ENCODE assay signal across 9 cellular contexts in the genomic region with DNA sequence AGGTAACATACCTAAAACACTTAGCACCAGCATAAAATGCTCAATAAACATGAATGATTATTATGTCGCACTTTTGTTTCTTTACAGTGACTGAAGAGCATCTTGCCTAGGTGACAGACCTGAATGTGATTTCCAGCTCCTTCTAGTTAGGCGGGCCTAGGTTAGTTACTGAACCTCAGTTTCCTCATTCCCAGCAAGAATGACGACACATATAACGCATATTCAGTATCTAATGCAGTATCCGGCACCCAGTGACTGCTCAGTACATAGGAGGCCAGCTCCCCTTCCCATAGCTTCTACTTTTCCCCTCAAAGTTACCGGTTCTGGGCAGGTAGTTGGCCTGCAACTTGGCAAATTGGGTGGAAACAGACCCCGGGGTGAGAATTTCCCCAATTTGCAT. TPM values are rescaled to one million over a fixed set of nuclear protein-coding genes. Genes with fewer than 3 reads are reported as not detected.
DNase-seq lines count a peak whose midpoint lies in the region; ATAC-seq and TF ChIP-seq lines count a peak whose summit lies in the region.
"Had no signal": no experiment of that assay in that cellular context is flagged by ENCODE, and none has a peak within 500 bp of the region (broad histone marks: within the 10 kb centered on the region; RNA-seq: fewer than 3 reads in every experiment).

No MANE protein-coding gene starts in this region.

- WGBS in mesenchymal stem cell, result 40% methylated on average over 7 of the region's 7 CpGs

- H3K23ac ChIP-seq in mesenchymal stem cell (ENCODE audit: low read length in 2 of 2), result no peak overlapping the region

- H3K4me1 ChIP-seq in BE2C (no peaks in the 10 kb centered on the region), HUES48 (ENCODE audit: control insufficient read depth, insufficient read depth, low read length) (peaks cover 5% of the 10 kb centered on the region; the same call in 1 of the 2 replicates), mesenchymal stem cell (ENCODE audit: control insufficient read depth, insufficient read depth, low read depth, low read length) (peaks cover 10% of the 10 kb centered on the region)

- peaks cover 23% of the 10 kb centered on the region for H3K4me1 Mint-ChIP-seq in activated naive CD8-positive, alpha-beta T cell treated with anti-CD3 and anti-CD28 coated beads for 36 hours

- H3K9me3 ChIP-seq in BE2C, result no peaks in the 10 kb centered on the region
- H3K9me3 ChIP-seq in HUES48 (ENCODE audit: control insufficient read depth, insufficient read depth, low read length), result no peaks in the 10 kb centered on the region
- H3K9me3 ChIP-seq in mesenchymal stem cell (ENCODE audit: control insufficient read depth, low read length), result no peaks in the 10 kb centered on the region

- H3K27ac ChIP-seq in HUES48 (ENCODE audit: low read depth, low read length) (peak overlapping the region; percentile 70), mesenchymal stem cell (ENCODE audit: low read length, poor library complexity, severe bottlenecking) (no peak overlapping the region)

- H3K4ac ChIP-seq in mesenchymal stem cell (ENCODE audit: low read depth in 1 of 2, low read length in 2 of 2), result no peak overlapping the region

- H3K14ac ChIP-seq in mesenchymal stem cell (ENCODE audit: low read length in 2 of 2), result no peak overlapping the region

- H3K27me3 Mint-ChIP-seq in activated naive CD8-positive, alpha-beta T cell treated with anti-CD3 and anti-CD28 coated beads for 36 hours, result no peaks in the 10 kb centered on the region

- peak overlapping the region; percentile 90 for H3K4me3 Mint-ChIP-seq in activated naive CD8-positive, alpha-beta T cell treated with anti-CD3 and anti-CD28 coated beads for 36 hours

- H3K18ac ChIP-seq in mesenchymal stem cell (ENCODE audit: low read depth in 1 of 2, low read length in 2 of 2), result no peak overlapping the region

- H2BK5ac ChIP-seq in mesenchymal stem cell (ENCODE audit: low read depth, low read length, poor library complexity, severe bottlenecking), result no peak overlapping the region

- no peak overlapping the region for H4K91ac ChIP-seq in mesenchymal stem cell (ENCODE audit: low read length)

- H2BK120ac ChIP-seq in mesenchymal stem cell (ENCODE audit: low read depth, low read length), result no peak overlapping the region

- peak overlapping the region; percentile 93 for H3K4me2 ChIP-seq in mesenchymal stem cell (ENCODE audit: low read length, poor library complexity, severe bottlenecking)

- ATAC-seq in GM18861 (IDR thresholded peaks at IDR 0.05; ENCODE audit: unreplicated experiment), result no peak
- ATAC-seq in GM21367 (IDR thresholded peaks at IDR 0.05; ENCODE audit: unreplicated experiment), result no peak
- no peak for ATAC-seq in GM18907 (IDR thresholded peaks at IDR 0.05; ENCODE audit: unreplicated experiment)
- ATAC-seq in activated CD4-positive, CD25-positive, alpha-beta regulatory T cell treated with anti-CD3 and anti-CD28 coated beads, Interleukin-2, amount 50 U/mL, for 24 hours, result no peak

- H3K27ac Mint-ChIP-seq in activated naive CD8-positive, alpha-beta T cell treated with anti-CD3 and anti-CD28 coated beads for 36 hours, result peak overlapping the region; percentile 91

- TF ChIP-seq CTCF in BE2C (IDR thresholded peaks at IDR 0.05; ENCODE audit: low read depth, low read length), result no peak

- H3K9ac ChIP-seq in HUES48 (ENCODE audit: low read depth, low read length), result peak overlapping the region; percentile 93
- peak overlapping the region; percentile 97 for H3K9ac ChIP-seq in mesenchymal stem cell (ENCODE audit: low read length)

- H3K27me3 ChIP-seq in BE2C, result no peaks in the 10 kb centered on the region
- no peaks in the 10 kb centered on the region for H3K27me3 ChIP-seq in HUES48 (ENCODE audit: control insufficient read depth, insufficient read depth, low read length)
- no peaks in the 10 kb centered on the region for H3K27me3 ChIP-seq in mesenchymal stem cell (ENCODE audit: control insufficient read depth in 1 of 2, insufficient read depth in 1 of 2, low read length in 2 of 2)

- H3K36me3 Mint-ChIP-seq in activated naive CD8-positive, alpha-beta T cell treated with anti-CD3 and anti-CD28 coated beads for 36 hours, result peaks cover 22% of the 10 kb centered on the region

- H3K9me3 Mint-ChIP-seq in activated naive CD8-positive, alpha-beta T cell treated with anti-CD3 and anti-CD28 coated beads for 36 hours, result no peaks in the 10 kb centered on the region

- H4K8ac ChIP-seq in mesenchymal stem cell (ENCODE audit: low read length), result no peak overlapping the region

- H3K4me3 ChIP-seq in BE2C (ENCODE audit: low read depth, low read length) (peak overlapping the region; percentile 79), HUES48 (ENCODE audit: low read depth, low read length) (peak overlapping the region; percentile 95), mesenchymal stem cell (ENCODE audit: insufficient read depth in 1 of 2, low read depth in 1 of 2, low read length in 2 of 2) (peak overlapping the region; percentile 73 to 89)

- no peak overlapping the region for H2BK15ac ChIP-seq in mesenchymal stem cell (ENCODE audit: low read depth, poor library complexity, severe bottlenecking)

- H2BK12ac ChIP-seq in mesenchymal stem cell (ENCODE audit: low read length in 2 of 2), result no peak overlapping the region

- H2AK5ac ChIP-seq in mesenchymal stem cell (ENCODE audit: low read length, severe bottlenecking), result no peak overlapping the region

- DNase-seq in BE2C (no peak), mesenchymal stem cell (peak; percentile 21)
- DNase-seq in activated naive CD8-positive, alpha-beta T cell treated with anti-CD3 and anti-CD28 coated beads for 36 hours, result no peak
- DNase-seq: islet precursor cell had no signal

- H3K36me3 ChIP-seq in BE2C, result no peaks in the 10 kb centered on the region
- H3K36me3 ChIP-seq in HUES48 (ENCODE audit: control insufficient read depth, insufficient read depth, low read length), result peaks cover 5% of the 10 kb centered on the region; the same call in 1 of the 2 replicates
- H3K36me3 ChIP-seq in mesenchymal stem cell (ENCODE audit: control insufficient read depth in 1 of 2, insufficient read depth in 2 of 2, low read depth in 1 of 2, low read length in 2 of 2), result peaks cover 15 to 16% of the 10 kb centered on the region in 2 experiments

- H2AFZ ChIP-seq in mesenchymal stem cell (ENCODE audit: low read depth, low read length), result peak overlapping the region; percentile 85

- peaks cover 10% of the 10 kb centered on the region for H3K79me1 ChIP-seq in mesenchymal stem cell (replicated peaks; ENCODE audit: low read length, poor library complexity, severe bottlenecking)

RNA-seq across cellular contexts. Expression of gene AUNIP, which starts 0.8 kb away (rescaled TPM):
- 3.3 TPM for polyA plus RNA-seq in BE2C (2012; ENCODE audit: insufficient read depth, insufficient read length, low read depth)
- 10 to 100 TPM; 12.1 to 15.1 TPM for total RNA-seq in activated naive CD8-positive, alpha-beta T cell treated with anti-CD3 and anti-CD28 coated beads for 36 hours
- 0.73 TPM for polyA plus RNA-seq in mesenchymal stem cell (2013, experiment 1 of 2)
- 0.89 TPM for polyA plus RNA-seq in mesenchymal stem cell (2013, experiment 2 of 2)

RNA-seq across cellular contexts. Expression of gene PAQR7, which starts 17.0 kb away (rescaled TPM):
- 3.8 TPM for polyA plus RNA-seq in BE2C (2012; ENCODE audit: insufficient read depth, insufficient read length, low read depth)
- total RNA-seq in activated naive CD8-positive, alpha-beta T cell treated with anti-CD3 and anti-CD28 coated beads for 36 hours, result 1 to 10 TPM; 8.6 to 9.2 TPM
- 10.5 TPM for polyA plus RNA-seq in mesenchymal stem cell (2013, experiment 1 of 2)
- 10.0 TPM for polyA plus RNA-seq in mesenchymal stem cell (2013, experiment 2 of 2)

RNA-seq across cellular contexts. Expression of gene MTFR1L, which starts 38.7 kb away (rescaled TPM):
- polyA plus RNA-seq in BE2C (2012; ENCODE audit: insufficient read depth, insufficient read length, low read depth), result 46.7 TPM
- total RNA-seq in activated naive CD8-positive, alpha-beta T cell treated with anti-CD3 and anti-CD28 coated beads for 36 hours, result 10 to 100 TPM; 23.3 to 23.4 TPM
- 49.9 TPM for polyA plus RNA-seq in mesenchymal stem cell (2013, experiment 1 of 2)
- 50.5 TPM for polyA plus RNA-seq in mesenchymal stem cell (2013, experiment 2 of 2)

RNA-seq across cellular contexts. Expression of gene STMN1, which starts 47.7 kb away (rescaled TPM):
- 259 TPM for polyA plus RNA-seq in BE2C (2012; ENCODE audit: insufficient read depth, insufficient read length, low read depth)
- total RNA-seq in activated naive CD8-positive, alpha-beta T cell treated with anti-CD3 and anti-CD28 coated beads for 36 hours, result 100 to 1,000 TPM; 501 to 504 TPM
- polyA plus RNA-seq in mesenchymal stem cell (2013, experiment 1 of 2), result 158 TPM
- 158 TPM for polyA plus RNA-seq in mesenchymal stem cell (2013, experiment 2 of 2)

RNA-seq across cellular contexts. Expression of gene SELENON, which starts 58.5 kb away (rescaled TPM):
- polyA plus RNA-seq in BE2C (2012; ENCODE audit: insufficient read depth, insufficient read length, low read depth), result 19.0 TPM
- total RNA-seq in activated naive CD8-positive, alpha-beta T cell treated with anti-CD3 and anti-CD28 coated beads for 36 hours, result 10 to 100 TPM; 15.0 to 15.6 TPM
- 115 TPM for polyA plus RNA-seq in mesenchymal stem cell (2013, experiment 1 of 2)
- polyA plus RNA-seq in mesenchymal stem cell (2013, experiment 2 of 2), result 113 TPM
